Comparison of ENCODE assay signal across 18 cellular contexts in the genomic region with DNA sequence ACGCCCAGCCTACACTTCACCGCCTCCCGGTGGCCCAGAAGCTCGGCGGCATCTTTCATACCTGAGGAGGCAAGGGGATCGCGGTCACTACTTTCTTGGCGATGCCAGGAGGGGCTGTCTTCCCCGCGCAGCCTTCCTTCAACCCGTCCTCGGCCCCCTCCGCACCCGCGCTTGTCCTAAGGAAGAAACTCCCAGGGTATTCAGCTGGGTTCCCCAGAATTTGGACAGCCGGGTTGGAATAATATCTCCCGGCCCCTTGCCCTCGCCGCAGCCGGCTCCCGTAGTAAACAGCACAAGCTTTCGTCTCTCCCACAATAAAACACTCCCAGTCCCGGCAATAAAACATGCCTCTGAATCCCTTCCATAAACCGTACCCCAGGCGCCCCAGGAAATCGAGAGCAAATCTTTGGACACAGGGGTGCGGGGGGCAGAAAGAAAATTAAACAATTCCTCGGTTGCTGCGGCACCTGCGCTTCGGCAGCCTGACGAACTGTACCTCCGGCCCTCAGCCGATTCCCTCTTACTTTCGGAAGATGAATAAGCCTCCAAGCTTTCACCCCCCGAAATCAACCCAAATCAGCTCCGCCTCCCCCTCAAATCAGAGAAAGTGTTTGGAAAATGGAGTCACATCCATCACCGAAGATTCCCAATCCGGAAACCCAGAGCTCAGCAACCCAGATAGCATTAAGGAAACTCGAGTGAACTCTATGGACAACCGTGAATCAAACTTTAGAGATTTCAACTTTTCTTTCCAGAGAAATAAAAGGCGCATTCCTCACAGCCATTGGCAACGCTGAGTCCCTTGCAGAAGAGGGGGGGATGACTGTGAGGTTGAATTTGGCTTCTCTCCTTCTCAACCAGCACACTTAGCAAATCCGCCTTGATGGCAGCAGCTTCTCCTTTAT. TPM values are rescaled to one million over a fixed set of nuclear protein-coding genes. Genes with fewer than 3 reads are reported as not detected.
A peak's percentile ranks its signal among the peaks of the same experiment; 100 is the strongest.
DNase-seq lines count a peak whose midpoint lies in the region; ATAC-seq and TF ChIP-seq lines count a peak whose summit lies in the region.
"Had no signal": no experiment of that assay in that cellular context is flagged by ENCODE, and none has a peak within 500 bp of the region (broad histone marks: within the 10 kb centered on the region; RNA-seq: fewer than 3 reads in every experiment).

No MANE protein-coding gene starts in this region.

- H3K4me3 Mint-ChIP-seq in HFFc6 = peak overlapping the region; percentile 4; the same call in 1 of the 2 replicates
- H3K4me3 Mint-ChIP-seq in activated naive CD8-positive, alpha-beta T cell treated with anti-CD3 and anti-CD28 coated beads, Interleukin-2, amount 50 U/mL, for 24 hours = no peak overlapping the region

- peaks cover 0 to 6% of the 10 kb centered on the region in 2 experiments; a peak in 1 of 4 replicates for H3K4me1 ChIP-seq in SK-N-SH (ENCODE audit: control insufficient read depth in 1 of 2, insufficient read depth in 2 of 2, low read depth in 1 of 2, low read length in 1 of 2)
- H3K4me1 ChIP-seq in neuronal stem cell (ENCODE audit: control insufficient read depth in 2 of 2, insufficient read depth in 1 of 2, low read depth in 1 of 2, low read length in 2 of 2) = peaks cover 7 to 10% of the 10 kb centered on the region in 2 donors
- H3K4me1 ChIP-seq: adrenal gland had no signal

- H3K4me3 ChIP-seq in SK-N-SH (ENCODE audit: low read depth in 2 of 2, low read length in 1 of 2) = no peak overlapping the region
- H3K4me3 ChIP-seq in neuronal stem cell (ENCODE audit: low read length in 2 of 2) = no peak overlapping the region
- H3K4me3 ChIP-seq: adrenal gland, dorsolateral prefrontal cortex, skin epidermis had no signal

- H3K36me3 Mint-ChIP-seq in HFFc6 (ENCODE audit: low read depth) = peaks cover 10% of the 10 kb centered on the region; the same call in 1 of the 2 replicates
- H3K36me3 Mint-ChIP-seq in activated naive CD8-positive, alpha-beta T cell treated with anti-CD3 and anti-CD28 coated beads, Interleukin-2, amount 50 U/mL, for 24 hours (ENCODE audit: low read depth) = peaks cover 10% of the 10 kb centered on the region

- no peak overlapping the region for H2BK5ac ChIP-seq in neuronal stem cell (ENCODE audit: low read length)

- no peak overlapping the region for H4K91ac ChIP-seq in neuronal stem cell (ENCODE audit: low read depth, low read length, poor library complexity)

- H2BK12ac ChIP-seq in neuronal stem cell (ENCODE audit: low read length) = no peak overlapping the region

- H3K27ac ChIP-seq in SK-N-SH (ENCODE audit: low read depth in 2 of 2, low read length in 1 of 2) (no peak overlapping the region), neuronal stem cell (replicated peaks; ENCODE audit: low read length) (no peak overlapping the region)
- H3K27ac ChIP-seq: adrenal gland, dorsolateral prefrontal cortex, skin epidermis had no signal

- H3K9me3 ChIP-seq in SK-N-SH (no peaks in the 10 kb centered on the region; the same call in 1 of the 2 replicates), neuronal stem cell (replicated peaks in 1 of 2; ENCODE audit: control insufficient read depth in 2 of 2, insufficient read depth in 1 of 2, low read depth in 1 of 2, low read length in 2 of 2) (peaks cover 0 to 1% of the 10 kb centered on the region in 2 donors)
- H3K9me3 ChIP-seq: adrenal gland had no signal

- no peak overlapping the region for H2AK5ac ChIP-seq in neuronal stem cell (ENCODE audit: low read depth, low read length)

- H3K36me3 ChIP-seq in SK-N-SH (replicated peaks in 1 of 2; ENCODE audit: control insufficient read depth in 1 of 2, insufficient read depth in 2 of 2, low read length in 1 of 2) = no peaks in the 10 kb centered on the region
- H3K36me3 ChIP-seq in neuronal stem cell (replicated peaks in 1 of 2; ENCODE audit: control insufficient read depth in 2 of 2, insufficient read depth in 2 of 2, low read length in 2 of 2) = no peaks in the 10 kb centered on the region
- H3K36me3 ChIP-seq: adrenal gland had no signal

- no peak overlapping the region for H3K4ac ChIP-seq in neuronal stem cell (ENCODE audit: low read length)

- H2AFZ ChIP-seq in SK-N-SH (ENCODE audit: low read depth) (no peak overlapping the region), neuronal stem cell (ENCODE audit: low read length) (no peak overlapping the region)

- no peaks in the 10 kb centered on the region for H3K9me2 ChIP-seq in SK-N-SH

- peaks cover 7% of the 10 kb centered on the region for H3F3A ChIP-seq in SK-N-SH (replicated peaks; ENCODE audit: insufficient read depth)

- peak overlapping the region; percentile 20; the same call in 1 of the 2 replicates for H3K4me2 ChIP-seq in SK-N-SH
- no peak overlapping the region for H3K4me2 ChIP-seq in neuronal stem cell (ENCODE audit: insufficient read depth, low read length, poor library complexity, severe bottlenecking)

- DNase-seq in SK-N-SH (peak; percentile 42), HFFc6 (no peak), neuronal stem cell (ENCODE audit: low spot score) (no peak), NCI-H2081 treated with DMSO at 0.1 percent for 48 hours (lab: John Stamatoyannopoulos, UW) (no peak), NCI-H128 (lab: John Stamatoyannopoulos, UW; ENCODE audit: unreplicated experiment) (no peak), KBM-7 (no peak)
- DNase-seq in activated naive CD8-positive, alpha-beta T cell treated with anti-CD3 and anti-CD28 coated beads, Interleukin-2, amount 50 U/mL, for 24 hours = no peak
- DNase-seq: activated CD4-positive, alpha-beta T cell treated with anti-CD3 and anti-CD28 coated beads for 1 hour; adrenal gland; dorsolateral prefrontal cortex; kidney glomerular epithelial cell; NCI-H1092; NCI-H526; SHP77 treated with DMSO at 0.1 percent for 48 hours had no signal

- H2BK15ac ChIP-seq in neuronal stem cell (ENCODE audit: low read length) = no peak overlapping the region

- peaks cover 56% of the 10 kb centered on the region for H3K27me3 Mint-ChIP-seq in HFFc6 (ENCODE audit: insufficient read depth)
- H3K27me3 Mint-ChIP-seq in activated naive CD8-positive, alpha-beta T cell treated with anti-CD3 and anti-CD28 coated beads, Interleukin-2, amount 50 U/mL, for 24 hours = peaks cover 85% of the 10 kb centered on the region

- peaks cover 7% of the 10 kb centered on the region; the same call in 1 of the 2 replicates for H3K4me1 Mint-ChIP-seq in HFFc6 (ENCODE audit: low read depth)
- H3K4me1 Mint-ChIP-seq in activated naive CD8-positive, alpha-beta T cell treated with anti-CD3 and anti-CD28 coated beads, Interleukin-2, amount 50 U/mL, for 24 hours = peaks cover 19% of the 10 kb centered on the region

- peak overlapping the region; percentile 97 for H3K23ac ChIP-seq in neuronal stem cell (ENCODE audit: low read depth, low read length, poor library complexity)

- H3K9me3 Mint-ChIP-seq in HFFc6 = 0 out of 2 replicates have a peak, but pooled peaks cover 6% of the 10 kb centered on the region
- peaks cover 21% of the 10 kb centered on the region for H3K9me3 Mint-ChIP-seq in activated naive CD8-positive, alpha-beta T cell treated with anti-CD3 and anti-CD28 coated beads, Interleukin-2, amount 50 U/mL, for 24 hours

- H4K20me1 ChIP-seq in SK-N-SH (ENCODE audit: insufficient read depth) = peaks cover 6% of the 10 kb centered on the region; the same call in 1 of the 2 replicates

- no peak overlapping the region for H2BK120ac ChIP-seq in neuronal stem cell (ENCODE audit: low read depth, low read length)

- H3K79me1 ChIP-seq in neuronal stem cell (ENCODE audit: low read depth, low read length) = no peaks in the 10 kb centered on the region

- in situ Hi-C loops in KBM-7 (cut with MboI; ENCODE audit: low pct_unique_long_range_greater_than_20kb, low sequenced_read_pairs) = no loop called here

- TF ChIP-seq CTCF in SK-N-SH (IDR thresholded peaks at IDR 0.05) (no peak), HFFc6 (IDR thresholded peaks at IDR 0.05) (no peak)

- H3K27me3 ChIP-seq in SK-N-SH (ENCODE audit: insufficient read depth) (peaks cover 100% of the 10 kb centered on the region), neuronal stem cell (ENCODE audit: control insufficient read depth in 3 of 3, insufficient read depth in 3 of 3, low read depth in 1 of 3, low read length in 3 of 3) (peaks cover 37 to 100% (median 79%) of the 10 kb centered on the region in 3 experiments)

- WGBS in SK-N-SH (ENCODE audit: low lambda C conversion rate) = 17% methylated on average over 33 of the region's 44 CpGs
- no CpG with 5 or more reads among the region's 44 CpGs for WGBS in neuronal stem cell (ENCODE audit: extremely low coverage in 2 of 2, insufficient read length in 2 of 2, insufficient replicate concordance in 1 of 2), 2 donors

- H3K79me2 ChIP-seq in SK-N-SH (ENCODE audit: insufficient read depth) = no peaks in the 10 kb centered on the region

- no peak overlapping the region for H4K8ac ChIP-seq in neuronal stem cell (ENCODE audit: low read depth, low read length)

- no peak overlapping the region for H3K27ac Mint-ChIP-seq in HFFc6
- H3K27ac Mint-ChIP-seq in activated naive CD8-positive, alpha-beta T cell treated with anti-CD3 and anti-CD28 coated beads, Interleukin-2, amount 50 U/mL, for 24 hours = peak overlapping the region; percentile 5

- no peak for TF ChIP-seq EP300 in SK-N-SH (IDR thresholded peaks at IDR 0.05; ENCODE audit: borderline replicate concordance in 1 of 2, low read depth in 1 of 2, low read length in 1 of 2)

- CTCF ChIA-PET in SK-N-SH (lab: Yijun Ruan, JAX) = interaction anchor here (1.1 to 2.7 kb wide), 4 partner anchors 9 to 77 kb away, joined by 3 to 8 read pairs (median 6); no protein-coding TSS in a partner anchor

- H3K14ac ChIP-seq in neuronal stem cell (ENCODE audit: low read length) = no peak overlapping the region

- no peak for ATAC-seq in SK-N-SH treated with all-trans-retinoic acid at 6 μM for 48 hours
- no peak for ATAC-seq in activated naive CD8-positive, alpha-beta T cell treated with anti-CD3 and anti-CD28 coated beads, Interleukin-2, amount 50 U/mL, for 24 hours

- no peak overlapping the region for H3K18ac ChIP-seq in neuronal stem cell (ENCODE audit: low read length)

- no peak overlapping the region for H3K9ac ChIP-seq in SK-N-SH
- no peak overlapping the region for H3K9ac ChIP-seq in neuronal stem cell (ENCODE audit: low read depth, low read length, poor library complexity)

- no peak for TF ChIP-seq RAD21 in SK-N-SH (IDR thresholded peaks at IDR 0.05; ENCODE audit: low read length)

- POLR2A ChIA-PET in SK-N-SH (lab: Yijun Ruan, JAX) = no interaction called here

TF ChIP-seq in SK-N-SH, 30 proteins besides CTCF, POLR2A, EP300 and RAD21 (continues in another document):
- TF ChIP-seq EZH2phosphoT487 (IDR thresholded peaks at IDR 0.05; ENCODE audit: borderline replicate concordance, low read depth) = peak; percentile 98
- TF ChIP-seq NFIC (IDR thresholded peaks at IDR 0.05; ENCODE audit: borderline replicate concordance) = no peak

TF ChIP-seq in SK-N-SH treated with all-trans-retinoic acid at 6 μM for 48 hours, 23 proteins besides CTCF, POLR2A, EP300 and RAD21 (continues in another document):
- TF ChIP-seq ISL1 (CRISPR knock-in tag; IDR thresholded peaks at IDR 0.05) (no peak), ZNF8 (CRISPR knock-in tag; IDR thresholded peaks at IDR 0.05) (no peak), PPARA (CRISPR knock-in tag; IDR thresholded peaks at IDR 0.05; ENCODE audit: borderline replicate concordance) (no peak)

RNA-seq across cellular contexts. Expression of a gene that starts 1.1 kb away (rescaled TPM):
- not detected in 2 replicates for polyA plus RNA-seq in SK-N-SH (2012; rRNA removed)
- not detected in 2 replicates for polyA plus RNA-seq in SK-N-SH (2012; cell fraction: cytosol; rRNA removed)
- not detected in 2 replicates for polyA plus RNA-seq in SK-N-SH (2012; cell fraction: nucleus; rRNA removed)
- total RNA-seq in HFFc6 (2021; fragmentation: NEBNext Ultra II Directional; extraction: Animal tissue kit (Norgen Biotek cat#: 25700)) = not detected
- 0.13 TPM for polyA plus RNA-seq in neuronal stem cell (2013, experiment 1 of 2)
- polyA plus RNA-seq in neuronal stem cell (2013, experiment 2 of 2) = 0.10 TPM
- total RNA-seq: Daoy, frontal cortex had no signal
- polyA plus RNA-seq: adrenal gland had no signal
